27 cellular contexts compared by ENCODE assay signal in genomic region chr3:131738095-131738494, GRCh38.
"Had no signal": no experiment of that assay in that cellular context is flagged by ENCODE, and none has a peak within 500 bp of the region (broad histone marks: within the 10 kb centered on the region; RNA-seq: fewer than 3 reads in every experiment).

No MANE protein-coding gene starts in this region.

- H2AFZ ChIP-seq: hepatocyte had no signal

- H3K4me1 ChIP-seq: ascending aorta, gastroesophageal sphincter, uterus had no signal

- ATAC-seq: activated CD4-positive, CD25-positive, alpha-beta regulatory T cell treated with anti-CD3 and anti-CD28 coated beads, Interleukin-2, amount 50 U/mL, for 24 hours; effector memory CD8-positive, alpha-beta T cell; gastroesophageal sphincter; left ventricle myocardium superior; mucosa of descending colon; natural killer cell treated with Interleukin-12 subunit alpha and Interleukin-12 subunit beta and Interleukin-15 and Interleukin-18, amount 100 ng/mL, for 72 hours; right cardiac atrium; stimulated activated memory B cell treated with anti-CD40 and anti-IgM and Interleukin-4, amounts not matched to agents 10 μg/mL and 1 μg/mL and 100 μg/mL, for 72 hours; stimulated activated naive CD8-positive, alpha-beta T cell treated with anti-CD3 and anti-CD28 coated beads, Interleukin-15, amount 100 ng/mL, for 72 hours had no signal

- DNase-seq: activated CD4-positive, alpha-beta memory T cell treated with anti-CD3 and anti-CD28 coated beads for 36 hours; activated CD8-positive, alpha-beta memory T cell treated with anti-CD3 and anti-CD28 coated beads, Interleukin-2, amount 50 U/mL, for 4 hours; activated gamma-delta T cell; activated naive CD4-positive, alpha-beta T cell treated with anti-CD3 and anti-CD28 coated beads, Interleukin-2, amount 10 ng/mL, durations not matched to agents 7 days and 5 days; activated naive CD8-positive, alpha-beta T cell treated with anti-CD3 and anti-CD28 coated beads, Interleukin-2, amount 10 ng/mL, durations not matched to agents 7 days and 5 days; activated T-cell treated with anti-CD3 and anti-CD28 coated beads, Interleukin-2, amount 50 U/mL, for 1 hour; dorsolateral prefrontal cortex; effector memory CD8-positive, alpha-beta T cell; erythroblast; islet precursor cell; left ventricle myocardium superior; mucosa of descending colon; posterior cingulate gyrus; right cardiac atrium; stimulated activated CD4-positive, alpha-beta T cell treated with anti-CD3 and anti-CD28 coated beads, Interleukin-4, amount 100 ng/mL, for 4 hours; stimulated activated CD8-positive, alpha-beta memory T cell treated with anti-CD3 and anti-CD28 coated beads, Interleukin-4, amount 100 ng/mL, for 48 hours; stimulated activated naive CD8-positive, alpha-beta T cell treated with anti-CD3 and anti-CD28 coated beads, Interleukin-15, amount 100 ng/mL, for 72 hours; substantia nigra; uterus; WERI-Rb-1 had no signal

- H3K4me2 ChIP-seq: hepatocyte had no signal

- H3K27me3 ChIP-seq: ascending aorta, dorsolateral prefrontal cortex, gastroesophageal sphincter, hepatocyte, uterus had no signal

- H3K9me3 ChIP-seq: ascending aorta, gastroesophageal sphincter, mucosa of descending colon, uterus had no signal

- H3K79me2 ChIP-seq: hepatocyte had no signal

- H3K4me3 ChIP-seq: ascending aorta, coronary artery, dorsolateral prefrontal cortex, gastroesophageal sphincter, hepatocyte, mucosa of descending colon, uterus had no signal

- H3K36me3 ChIP-seq: ascending aorta, gastroesophageal sphincter, uterus, WERI-Rb-1 had no signal

- H3K27ac ChIP-seq: ascending aorta, coronary artery, dorsolateral prefrontal cortex, gastroesophageal sphincter, hepatocyte, uterus, WERI-Rb-1 had no signal
